Comparison of ENCODE assay signal across 12 cellular contexts in the genomic region with DNA sequence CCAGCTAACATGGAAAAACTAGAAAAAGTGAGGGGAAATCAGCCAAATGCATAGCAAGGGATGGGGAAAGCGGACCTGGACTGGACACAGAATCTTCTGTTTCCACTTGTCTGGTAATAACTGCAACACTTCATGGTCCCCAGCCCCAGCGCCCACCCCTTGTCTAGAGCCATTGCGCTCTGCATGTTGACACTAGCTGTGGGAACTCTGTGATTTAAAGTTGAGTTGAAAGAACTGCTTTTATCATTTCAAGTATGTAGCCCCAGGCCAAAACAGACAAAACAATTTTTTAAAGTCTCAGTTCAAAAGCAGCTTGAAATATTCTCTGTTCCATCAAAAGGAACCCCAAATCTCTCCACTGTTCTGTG.
DNase-seq lines count a peak whose midpoint lies in the region; ATAC-seq and TF ChIP-seq lines count a peak whose summit lies in the region.
"Had no signal": no experiment of that assay in that cellular context is flagged by ENCODE, and none has a peak within 500 bp of the region (broad histone marks: within the 10 kb centered on the region; RNA-seq: fewer than 3 reads in every experiment).

No MANE protein-coding gene starts in this region.

- POLR2A ChIA-PET in HEK293 (lab: Yijun Ruan, JAX) = no interaction called here

- no peak for TF ChIP-seq POLR2A in sigmoid colon (IDR thresholded peaks at IDR 0.05)
- no peak for TF ChIP-seq POLR2A in GM18505 (IDR thresholded peaks at IDR 0.05; ENCODE audit: borderline replicate concordance, extremely low read depth, insufficient read depth, insufficient read length)
- TF ChIP-seq POLR2A in spleen (IDR thresholded peaks at IDR 0.05) = no peak

- TF ChIP-seq CTCF in HEK293 (tag by site-specific recombination; IDR thresholded peaks at IDR 0.05) = no peak
- no peak for TF ChIP-seq CTCF in VCaP (conservative IDR thresholded peaks at IDR 0.05)
- TF ChIP-seq CTCF in sigmoid colon (IDR thresholded peaks at IDR 0.05) = no peak
- TF ChIP-seq CTCF in spleen (IDR thresholded peaks at IDR 0.05 in 8 of 11, conservative IDR thresholded peaks at IDR 0.05 in 3 of 11) = no peak

- no peaks in the 10 kb centered on the region for H3K27me3 ChIP-seq in sigmoid colon
- no peaks in the 10 kb centered on the region for H3K27me3 ChIP-seq in spleen (replicated peaks in 1 of 7)
- H3K27me3 ChIP-seq: SJSA1 had no signal

- H3K4me1 ChIP-seq in HEK293 (ENCODE audit: control insufficient read depth, insufficient read depth, low read length) (peaks cover 7% of the 10 kb centered on the region), sigmoid colon (peaks cover 0 to 18% (median 16%) of the 10 kb centered on the region in 4 donors), spleen (no peaks in the 10 kb centered on the region)

- H3K36me3 ChIP-seq in HEK293 (ENCODE audit: control insufficient read depth in 2 of 2, insufficient read depth in 1 of 2, low read length in 2 of 2) (no peaks in the 10 kb centered on the region), sigmoid colon (no peaks in the 10 kb centered on the region), spleen (peaks cover 0 to 19% (median 0%) of the 10 kb centered on the region in 6 donors)
- H3K36me3 ChIP-seq: SJSA1 had no signal

- CTCF ChIA-PET in HEK293 (lab: Yijun Ruan, JAX) = no interaction called here

- intact Hi-C loops in sigmoid colon (cut with DNase I) (loop anchor here (10.0 kb wide), 1 partner anchor 139 kb away; no protein-coding TSS in a partner anchor), spleen (cut with DNase I; ENCODE audit: low total_unique reads) (no loop called here)

- no peak for ATAC-seq in GM18505 (IDR thresholded peaks at IDR 0.05; ENCODE audit: unreplicated experiment)

- H3K27ac ChIP-seq in HEK293 (ENCODE audit: extremely low read depth, low read depth, low read length) = peak overlapping the region; percentile 59
- peak overlapping the region; percentile 32; the same call in 1 of the 2 replicates for H3K27ac ChIP-seq in VCaP
- H3K27ac ChIP-seq in sigmoid colon = peak overlapping the region; percentile 42 to 68 (median 58)
- no peak overlapping the region for H3K27ac ChIP-seq in spleen
- H3K27ac ChIP-seq: SJSA1 had no signal

- H3K4me3 ChIP-seq in HEK293 (ENCODE audit: low read depth, low read length) (no peak overlapping the region), sigmoid colon (no peak overlapping the region), spleen (no peak overlapping the region)
- H3K4me3 ChIP-seq: SJSA1, skin epidermis had no signal

- WGBS in sigmoid colon, 2 donors = 86 to 94% methylated on average over 3 of the region's 3 CpGs
- WGBS in spleen, 5 donors = 93 to 96% (median 95%) methylated on average over 3 of the region's 3 CpGs

- DNase-seq in islet precursor cell = peak; percentile 41
- DNase-seq in sigmoid colon = peak; percentile 78
- DNase-seq in spleen = no peak
- DNase-seq in RPMI8226 = no peak
- DNase-seq in SW480 (ENCODE audit: low spot score) = no peak
- DNase-seq: activated CD4-positive, alpha-beta T cell treated with anti-CD3 and anti-CD28 coated beads, Interleukin-2, amount 50 U/mL, for 1 hour; stimulated activated naive CD4-positive, alpha-beta T cell had no signal

- TF ChIP-seq EP300 in sigmoid colon (IDR thresholded peaks at IDR 0.05) = peak in 1 of 4 donors; percentile 26

- no peaks in the 10 kb centered on the region for H3K9me3 ChIP-seq in HEK293 (ENCODE audit: control insufficient read depth, insufficient read depth, low read depth, low read length)
- no peaks in the 10 kb centered on the region for H3K9me3 ChIP-seq in sigmoid colon
- peaks cover 0 to 3% (median 0%) of the 10 kb centered on the region in 8 donors for H3K9me3 ChIP-seq in spleen
- H3K9me3 ChIP-seq: SJSA1 had no signal

TF ChIP-seq in HEK293, 187 proteins besides CTCF, POLR2A, EP300 and RAD21:
- TF ChIP-seq, protein P1, sequence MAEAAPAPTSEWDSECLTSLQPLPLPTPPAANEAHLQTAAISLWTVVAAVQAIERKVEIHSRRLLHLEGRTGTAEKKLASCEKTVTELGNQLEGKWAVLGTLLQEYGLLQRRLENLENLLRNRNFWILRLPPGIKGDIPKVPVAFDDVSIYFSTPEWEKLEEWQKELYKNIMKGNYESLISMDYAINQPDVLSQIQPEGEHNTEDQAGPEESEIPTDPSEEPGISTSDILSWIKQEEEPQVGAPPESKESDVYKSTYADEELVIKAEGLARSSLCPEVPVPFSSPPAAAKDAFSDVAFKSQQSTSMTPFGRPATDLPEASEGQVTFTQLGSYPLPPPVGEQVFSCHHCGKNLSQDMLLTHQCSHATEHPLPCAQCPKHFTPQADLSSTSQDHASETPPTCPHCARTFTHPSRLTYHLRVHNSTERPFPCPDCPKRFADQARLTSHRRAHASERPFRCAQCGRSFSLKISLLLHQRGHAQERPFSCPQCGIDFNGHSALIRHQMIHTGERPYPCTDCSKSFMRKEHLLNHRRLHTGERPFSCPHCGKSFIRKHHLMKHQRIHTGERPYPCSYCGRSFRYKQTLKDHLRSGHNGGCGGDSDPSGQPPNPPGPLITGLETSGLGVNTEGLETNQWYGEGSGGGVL (tag by site-specific recombination; IDR thresholded peaks at IDR 0.05) = no peak
- TF ChIP-seq GLI2 (tag by site-specific recombination; IDR thresholded peaks at IDR 0.05; ENCODE audit: borderline replicate concordance, low read depth) = no peak
- TF ChIP-seq ZNF747 (tag by site-specific recombination; IDR thresholded peaks at IDR 0.05) = no peak
- TF ChIP-seq, protein P2, sequence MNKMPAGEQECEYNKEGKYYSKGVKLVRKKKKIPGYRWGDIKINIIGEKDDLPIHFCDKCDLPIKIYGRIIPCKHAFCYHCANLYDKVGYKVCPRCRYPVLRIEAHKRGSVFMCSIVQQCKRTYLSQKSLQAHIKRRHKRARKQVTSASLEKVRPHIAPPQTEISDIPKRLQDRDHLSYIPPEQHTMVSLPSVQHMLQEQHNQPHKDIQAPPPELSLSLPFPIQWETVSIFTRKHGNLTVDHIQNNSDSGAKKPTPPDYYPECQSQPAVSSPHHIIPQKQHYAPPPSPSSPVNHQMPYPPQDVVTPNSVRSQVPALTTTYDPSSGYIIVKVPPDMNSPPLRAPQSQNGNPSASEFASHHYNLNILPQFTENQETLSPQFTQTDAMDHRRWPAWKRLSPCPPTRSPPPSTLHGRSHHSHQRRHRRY (tag by site-specific recombination; IDR thresholded peaks at IDR 0.05) = no peak
- TF ChIP-seq ZNF529 (tag by site-specific recombination; IDR thresholded peaks at IDR 0.05; ENCODE audit: insufficient replicate concordance) = no peak
- no peak for TF ChIP-seq ZNF335 (tag by site-specific recombination; conservative IDR thresholded peaks at IDR 0.05)
- TF ChIP-seq, protein P3, sequence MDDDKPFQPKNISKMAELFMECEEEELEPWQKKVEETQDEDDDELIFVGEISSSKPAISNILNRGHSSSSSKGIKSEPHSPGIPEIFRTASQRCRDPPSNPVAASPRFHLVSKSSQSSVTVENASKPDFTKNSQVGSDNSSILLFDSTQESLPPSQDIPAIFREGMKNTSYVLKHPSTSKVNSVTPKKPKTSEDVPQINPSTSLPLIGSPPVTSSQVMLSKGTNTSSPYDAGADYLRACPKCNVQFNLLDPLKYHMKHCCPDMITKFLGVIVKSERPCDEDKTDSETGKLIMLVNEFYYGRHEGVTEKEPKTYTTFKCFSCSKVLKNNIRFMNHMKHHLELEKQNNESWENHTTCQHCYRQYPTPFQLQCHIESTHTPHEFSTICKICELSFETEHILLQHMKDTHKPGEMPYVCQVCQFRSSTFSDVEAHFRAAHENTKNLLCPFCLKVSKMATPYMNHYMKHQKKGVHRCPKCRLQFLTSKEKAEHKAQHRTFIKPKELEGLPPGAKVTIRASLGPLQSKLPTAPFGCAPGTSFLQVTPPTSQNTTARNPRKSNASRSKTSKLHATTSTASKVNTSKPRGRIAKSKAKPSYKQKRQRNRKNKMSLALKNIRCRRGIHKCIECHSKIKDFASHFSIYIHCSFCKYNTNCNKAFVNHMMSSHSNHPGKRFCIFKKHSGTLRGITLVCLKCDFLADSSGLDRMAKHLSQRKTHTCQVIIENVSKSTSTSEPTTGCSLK (tag by site-specific recombination; IDR thresholded peaks at IDR 0.05) = no peak
- no peak for TF ChIP-seq ZNF707 (tag by site-specific recombination; IDR thresholded peaks at IDR 0.05)
- TF ChIP-seq ZNF514 (tag by site-specific recombination; IDR thresholded peaks at IDR 0.05) = no peak
- no peak for TF ChIP-seq ATF2 (tag by site-specific recombination; IDR thresholded peaks at IDR 0.05; ENCODE audit: low read depth)
- no peak for TF ChIP-seq MZF1 (tag by site-specific recombination; IDR thresholded peaks at IDR 0.05; ENCODE audit: borderline replicate concordance)
- TF ChIP-seq HIC1 (tag by site-specific recombination; IDR thresholded peaks at IDR 0.05) = no peak
- no peak for TF ChIP-seq REPIN1 (tag by site-specific recombination; IDR thresholded peaks at IDR 0.05; ENCODE audit: low read depth)

Comparison
In these comparisons a context has a peak if more than half of its experiments do, and no peak if none do; other contexts are left out.
1. H3K27ac ChIP-seq: peak in HEK293 (single experiment), VCaP (single experiment) and sigmoid colon (4 of 4); none in spleen (0 of 8).
2. DNase-seq: peak in islet precursor cell (single experiment) and sigmoid colon (single experiment); none in spleen (single experiment), RPMI8226 (single experiment) and SW480 (single experiment).